In genomic region chr22:44120314-44120704, GRCh38 we compare ENCODE assay signal across 1 cellular context.
TF ChIP-seq lines count a peak whose summit lies in the region.

No MANE protein-coding gene starts in this region.

TF ChIP-seq in HCT116, 20 proteins besides CTCF, POLR2A, EP300 and RAD21 (continued from another document):
- TF ChIP-seq SIN3A (IDR thresholded peaks at IDR 0.05; ENCODE audit: low read depth), result no peak
